In genomic region chr9:117418111-117418510, GRCh38 we compare ENCODE assay signal across 6 cellular contexts.
"Had no signal": no experiment of that assay in that cellular context is flagged by ENCODE, and none has a peak within 500 bp of the region (broad histone marks: within the 10 kb centered on the region; RNA-seq: fewer than 3 reads in every experiment).

No MANE protein-coding gene starts in this region.

- H3K4me3 Mint-ChIP-seq: IgD-negative memory B cell had no signal

- H3K4me3 ChIP-seq: K562 had no signal

- H3K27ac Mint-ChIP-seq: IgD-negative memory B cell had no signal

- H3K36me3 Mint-ChIP-seq: IgD-negative memory B cell had no signal

- DNase-seq: IMR-90, KBM-7, KG1 had no signal

- H3K9me3 Mint-ChIP-seq: IgD-negative memory B cell had no signal

- H3K27ac ChIP-seq: HL-60 had no signal
